Comparison of ENCODE assay signal across 1 cellular context in genomic region chr7:4747746-4748145, GRCh38.
TF ChIP-seq lines count a peak whose summit lies in the region.

No MANE protein-coding gene starts in this region.

TF ChIP-seq in GM12878, 131 proteins besides CTCF, POLR2A, EP300 and RAD21 (continued from another document):
- TF ChIP-seq MAX (IDR thresholded peaks at IDR 0.05; ENCODE audit: low read depth, low read length) = no peak
- no peak for TF ChIP-seq RELB (IDR thresholded peaks at IDR 0.05; ENCODE audit: low read depth)
- no peak for TF ChIP-seq PML (IDR thresholded peaks at IDR 0.05; ENCODE audit: low read length)
- no peak for TF ChIP-seq DPF2 (IDR thresholded peaks at IDR 0.05)
- no peak for TF ChIP-seq SUZ12 (IDR thresholded peaks at IDR 0.05; ENCODE audit: unreplicated experiment)
- no peak for TF ChIP-seq RCOR1 (conservative IDR thresholded peaks at IDR 0.05; ENCODE audit: low read depth, low read length)
- no peak for TF ChIP-seq KAT2A (conservative IDR thresholded peaks at IDR 0.05; ENCODE audit: control insufficient read depth, low read depth, low read length)
- no peak for TF ChIP-seq CHD1 (IDR thresholded peaks at IDR 0.05; ENCODE audit: low read depth, low read length)
- TF ChIP-seq SPI1 (IDR thresholded peaks at IDR 0.05; ENCODE audit: borderline replicate concordance, insufficient read depth, low read depth, low read length) = no peak
- TF ChIP-seq POLR2AphosphoS2 (IDR thresholded peaks at IDR 0.05; ENCODE audit: low read depth, low read length) = no peak
- TF ChIP-seq BCLAF1 (IDR thresholded peaks at IDR 0.05) = no peak
- no peak for TF ChIP-seq ZNF622 (IDR thresholded peaks at IDR 0.05)
- no peak for TF ChIP-seq USF2 (IDR thresholded peaks at IDR 0.05; ENCODE audit: borderline replicate concordance, low read depth, low read length)
- TF ChIP-seq FOXM1 (IDR thresholded peaks at IDR 0.05; ENCODE audit: low read depth, low read length) = no peak
- no peak for TF ChIP-seq YBX1 (IDR thresholded peaks at IDR 0.05)
TF ChIP-seq in GM12878: peak in this region for 0.
